ENCODE assay signal across 18 cellular contexts in the genomic region with DNA sequence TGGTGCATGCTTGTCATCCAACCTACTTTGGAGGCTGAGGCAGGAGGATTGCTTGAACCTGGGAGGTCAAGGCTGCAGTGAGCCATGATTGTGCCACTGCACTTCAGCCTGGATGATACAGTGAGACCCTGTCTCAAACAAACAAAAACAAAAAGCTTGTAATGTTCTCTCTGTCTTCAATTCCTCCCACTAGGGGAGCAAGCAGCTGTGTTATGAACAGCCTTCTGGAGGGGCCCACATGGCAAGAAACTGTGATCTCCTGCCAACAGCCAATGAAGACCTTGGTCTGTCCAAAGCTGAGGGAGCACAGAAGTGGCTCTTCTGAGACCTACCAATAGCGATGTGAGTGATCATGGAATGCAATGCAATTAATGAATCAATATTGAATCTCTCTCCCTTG.
DNase-seq lines count a peak whose midpoint lies in the region; ATAC-seq and TF ChIP-seq lines count a peak whose summit lies in the region.
"Had no signal": no experiment of that assay in that cellular context is flagged by ENCODE, and none has a peak within 500 bp of the region (broad histone marks: within the 10 kb centered on the region; RNA-seq: fewer than 3 reads in every experiment).

No MANE protein-coding gene starts in this region.

- H3K9me2 ChIP-seq in HCT116 (ENCODE audit: insufficient read depth): no peaks in the 10 kb centered on the region

- dilution Hi-C loops in mammary epithelial cell (cut with HindIII; ENCODE audit: low sequenced_read_pairs): no loop called here

- H3K36me3 Mint-ChIP-seq in WTC11: no peaks in the 10 kb centered on the region
- H3K36me3 Mint-ChIP-seq in stimulated activated memory B cell treated with anti-CD40 and anti-IgM and Interleukin-4, amounts not matched to agents 10 μg/mL and 1 μg/mL and 100 μg/mL, for 72 hours: no peaks in the 10 kb centered on the region
- H3K36me3 Mint-ChIP-seq in effector memory CD8-positive, alpha-beta T cell (ENCODE audit: insufficient read depth): no peaks in the 10 kb centered on the region
- H3K36me3 Mint-ChIP-seq: CD4-positive, CD25-positive, alpha-beta regulatory T cell; CD8-positive, alpha-beta T cell had no signal

- BruUV-seq in HCT116 (replicated peaks; lab: Mats Ljungman, UMichigan) (no TSS peak), mammary epithelial cell (replicated peaks; lab: Mats Ljungman, UMichigan) (no TSS peak)

- ATAC-seq in HCT116 (peak; percentile 52; the same call in 1 of the 2 replicates), WTC11 (peak; percentile 50; the same call in 1 of the 2 replicates), right lobe of liver (no peak)
- ATAC-seq in stimulated activated memory B cell treated with anti-CD40 and anti-IgM and Interleukin-4, amounts not matched to agents 10 μg/mL and 1 μg/mL and 100 μg/mL, for 72 hours: peak; percentile 24
- no peak for ATAC-seq in effector memory CD8-positive, alpha-beta T cell (replicated peaks)
- ATAC-seq: CD8-positive, alpha-beta T cell; GM12878 had no signal

- H3K9me3 ChIP-seq in HCT116 (ENCODE audit: control insufficient read depth in 1 of 2, insufficient read depth in 1 of 2, low read depth in 1 of 2, low read length in 2 of 2) (no peaks in the 10 kb centered on the region), esophagus muscularis mucosa (no peaks in the 10 kb centered on the region), mammary epithelial cell (replicated peaks; ENCODE audit: insufficient read depth, low read length) (no peaks in the 10 kb centered on the region), right lobe of liver (no peaks in the 10 kb centered on the region)
- H3K9me3 ChIP-seq: Caco-2 had no signal

- no peaks in the 10 kb centered on the region for H3K36me3 ChIP-seq in HCT116 (ENCODE audit: control insufficient read depth in 1 of 2, insufficient read depth in 2 of 2, low read length in 2 of 2)
- H3K36me3 ChIP-seq in esophagus muscularis mucosa: no peaks in the 10 kb centered on the region
- H3K36me3 ChIP-seq in mammary epithelial cell (ENCODE audit: insufficient read depth, low read length): no peaks in the 10 kb centered on the region
- no peaks in the 10 kb centered on the region for H3K36me3 ChIP-seq in H7 (replicated peaks; ENCODE audit: control insufficient read depth, insufficient read depth, low read length)
- no peaks in the 10 kb centered on the region for H3K36me3 ChIP-seq in right lobe of liver

- 89% methylated on average over 1 of the region's 1 CpG for WGBS in esophagus muscularis mucosa
- 50% methylated on average over 1 of the region's 1 CpG for WGBS in mammary epithelial cell (ENCODE audit: low coverage, missing lambda C conversion rate)
- 80% methylated on average over 1 of the region's 1 CpG for WGBS in right lobe of liver (ENCODE audit: insufficient coverage, low coverage, low lambda C conversion rate, missing lambda C conversion rate)

- H3K4me3 ChIP-seq in HCT116 (replicated peaks in 1 of 2; ENCODE audit: low read depth in 1 of 2, low read length in 2 of 2) (no peak overlapping the region), esophagus muscularis mucosa (no peak overlapping the region), mammary epithelial cell (replicated peaks in 1 of 3; ENCODE audit: insufficient read depth in 1 of 3, low read depth in 2 of 3, low read length in 3 of 3) (no peak overlapping the region), H7 (ENCODE audit: insufficient read depth, low read depth, low read length) (no peak overlapping the region), right lobe of liver (no peak overlapping the region)
- H3K4me3 ChIP-seq: GM12878 had no signal

- H2AFZ ChIP-seq in HCT116 (ENCODE audit: low read depth, low read length, poor library complexity, severe bottlenecking) (no peak overlapping the region), mammary epithelial cell (ENCODE audit: low read depth, low read length) (no peak overlapping the region)

- no peak overlapping the region for H3K27ac Mint-ChIP-seq in WTC11
- H3K27ac Mint-ChIP-seq in stimulated activated memory B cell treated with anti-CD40 and anti-IgM and Interleukin-4, amounts not matched to agents 10 μg/mL and 1 μg/mL and 100 μg/mL, for 72 hours: no peak overlapping the region
- H3K27ac Mint-ChIP-seq in effector memory CD8-positive, alpha-beta T cell: no peak overlapping the region
- H3K27ac Mint-ChIP-seq: CD4-positive, CD25-positive, alpha-beta regulatory T cell; CD8-positive, alpha-beta T cell had no signal

- H3K79me2 ChIP-seq in HCT116 (ENCODE audit: insufficient read depth, low read length) (no peaks in the 10 kb centered on the region), mammary epithelial cell (ENCODE audit: insufficient read depth, low read length) (no peaks in the 10 kb centered on the region)

- RAD21 ChIA-PET in HCT116 (lab: Charles Lee; ENCODE audit: low non-redundant PET in 1 of 2, low total read pairs in 2 of 2, uncharacterized antibody in 2 of 2, unreplicated experiment in 2 of 2): no interaction called here

- H3K4me1 Mint-ChIP-seq in WTC11: peaks cover 16% of the 10 kb centered on the region
- no peaks in the 10 kb centered on the region for H3K4me1 Mint-ChIP-seq in stimulated activated memory B cell treated with anti-CD40 and anti-IgM and Interleukin-4, amounts not matched to agents 10 μg/mL and 1 μg/mL and 100 μg/mL, for 72 hours
- no peaks in the 10 kb centered on the region for H3K4me1 Mint-ChIP-seq in effector memory CD8-positive, alpha-beta T cell (ENCODE audit: low read depth in 2 of 2)
- H3K4me1 Mint-ChIP-seq: CD4-positive, CD25-positive, alpha-beta regulatory T cell had no signal

- H3K9ac ChIP-seq in HCT116 (ENCODE audit: low read length) (no peak overlapping the region), mammary epithelial cell (ENCODE audit: insufficient read depth, low read length) (no peak overlapping the region)

- TF ChIP-seq RAD21 in HCT116 (IDR thresholded peaks at IDR 0.05; ENCODE audit: low read depth): no peak

- H3K27ac ChIP-seq in HCT116 (ENCODE audit: low read depth, low read length): no peak overlapping the region
- no peak overlapping the region for H3K27ac ChIP-seq in esophagus muscularis mucosa (replicated peaks in 1 of 4)
- no peak overlapping the region for H3K27ac ChIP-seq in mammary epithelial cell (ENCODE audit: insufficient read depth, low read depth, low read length)
- no peak overlapping the region for H3K27ac ChIP-seq in right lobe of liver

- no peaks in the 10 kb centered on the region for H3K4me1 ChIP-seq in HCT116 (ENCODE audit: control insufficient read depth in 1 of 2, insufficient read depth in 2 of 2, low read length in 2 of 2)
- H3K4me1 ChIP-seq in esophagus muscularis mucosa: no peaks in the 10 kb centered on the region
- no peaks in the 10 kb centered on the region for H3K4me1 ChIP-seq in mammary epithelial cell (ENCODE audit: insufficient read depth, low read length)
- no peaks in the 10 kb centered on the region for H3K4me1 ChIP-seq in right lobe of liver
- H3K4me1 ChIP-seq: Caco-2 had no signal

- no peak for TF ChIP-seq EP300 in esophagus muscularis mucosa (IDR thresholded peaks at IDR 0.05)

- no peaks in the 10 kb centered on the region for H3K27me3 Mint-ChIP-seq in WTC11 (ENCODE audit: low read depth)
- peaks cover 11% of the 10 kb centered on the region for H3K27me3 Mint-ChIP-seq in stimulated activated memory B cell treated with anti-CD40 and anti-IgM and Interleukin-4, amounts not matched to agents 10 μg/mL and 1 μg/mL and 100 μg/mL, for 72 hours
- H3K27me3 Mint-ChIP-seq in effector memory CD8-positive, alpha-beta T cell: peaks cover 16 to 20% of the 10 kb centered on the region in 2 donors
- H3K27me3 Mint-ChIP-seq: CD4-positive, CD25-positive, alpha-beta regulatory T cell had no signal

- in situ Hi-C loops in mammary epithelial cell (cut with MboI; ENCODE audit: low sequenced_read_pairs in 2 of 2): no loop called here

- TF ChIP-seq CTCF in HCT116 (IDR thresholded peaks at IDR 0.05 in 2 of 3, conservative IDR thresholded peaks at IDR 0.05 in 1 of 3; ENCODE audit: borderline replicate concordance in 1 of 3, insufficient read depth in 1 of 3, low read depth in 2 of 3, low read length in 2 of 3) (0 out of 6 replicates have a peak, but pooled peaks of 2 of the 3 experiments have one; percentile 20 to 21), WTC11 (IDR thresholded peaks at IDR 0.05) (no peak), esophagus muscularis mucosa (IDR thresholded peaks at IDR 0.05) (no peak), mammary epithelial cell (conservative IDR thresholded peaks at IDR 0.05 in 1 of 2, IDR thresholded peaks at IDR 0.05 in 1 of 2; ENCODE audit: extremely low read depth in 1 of 2, insufficient read depth in 1 of 2, low read depth in 1 of 2, low read length in 2 of 2) (no peak), right lobe of liver (IDR thresholded peaks at IDR 0.05) (no peak)

- H3K4me2 ChIP-seq in HCT116 (ENCODE audit: low read length) (no peak overlapping the region), mammary epithelial cell (ENCODE audit: insufficient read depth, low read depth, low read length) (no peak overlapping the region)

- H3K4me3 Mint-ChIP-seq in WTC11: no peak overlapping the region
- H3K4me3 Mint-ChIP-seq in stimulated activated memory B cell treated with anti-CD40 and anti-IgM and Interleukin-4, amounts not matched to agents 10 μg/mL and 1 μg/mL and 100 μg/mL, for 72 hours: no peak overlapping the region
- H3K4me3 Mint-ChIP-seq in effector memory CD8-positive, alpha-beta T cell: no peak overlapping the region
- H3K4me3 Mint-ChIP-seq: CD4-positive, CD25-positive, alpha-beta regulatory T cell; CD8-positive, alpha-beta T cell had no signal

- TF ChIP-seq POLR2A in HCT116 (IDR thresholded peaks at IDR 0.05; ENCODE audit: borderline replicate concordance, extremely low read depth, insufficient read depth, insufficient read length) (no peak), esophagus muscularis mucosa (IDR thresholded peaks at IDR 0.05; ENCODE audit: low read depth) (no peak), right lobe of liver (IDR thresholded peaks at IDR 0.05) (no peak)

- intact Hi-C loops in HCT116 (cut with micrococcal nuclease) (no loop called here), esophagus muscularis mucosa (cut with DNase I) (no loop called here), mammary epithelial cell (cut with micrococcal nuclease) (no loop called here), right lobe of liver (cut with DNase I) (no loop called here)

- no peaks in the 10 kb centered on the region for H4K20me1 ChIP-seq in HCT116 (ENCODE audit: insufficient read depth)
- no peaks in the 10 kb centered on the region for H4K20me1 ChIP-seq in mammary epithelial cell (ENCODE audit: insufficient read depth, low read length)

- peaks cover 46% of the 10 kb centered on the region for H3K27me3 ChIP-seq in HCT116 (ENCODE audit: insufficient read depth, low read length)
- H3K27me3 ChIP-seq in esophagus muscularis mucosa: no peaks in the 10 kb centered on the region
- peaks cover 5% of the 10 kb centered on the region for H3K27me3 ChIP-seq in mammary epithelial cell (ENCODE audit: insufficient read depth, low read length)
- no peaks in the 10 kb centered on the region for H3K27me3 ChIP-seq in H7 (ENCODE audit: control insufficient read depth, insufficient read depth, low read length)
- no peaks in the 10 kb centered on the region for H3K27me3 ChIP-seq in right lobe of liver

- DNase-seq in HCT116 (ENCODE audit: low read depth, low spot score) (no peak), WTC11 (ENCODE audit: low spot score) (no peak), esophagus muscularis mucosa (ENCODE audit: extremely low spot score) (peak; percentile 39), mammary epithelial cell (no peak), H7 (no peak), right lobe of liver (no peak)
- DNase-seq in effector memory CD8-positive, alpha-beta T cell: no peak
- DNase-seq: C1 segment of cervical spinal cord; Caco-2; CD4-positive, CD25-positive, alpha-beta regulatory T cell; CD8-positive, alpha-beta T cell; DMS153; DMS79; EL; GDM1; HCEC 1CT had no signal

- POLR2A ChIA-PET in HCT116 (lab: Charles Lee) (no interaction called here), WTC11 (lab: Charles Lee) (no interaction called here)

- peaks cover 14% of the 10 kb centered on the region for H3K9me3 Mint-ChIP-seq in WTC11
- peaks cover 6% of the 10 kb centered on the region for H3K9me3 Mint-ChIP-seq in stimulated activated memory B cell treated with anti-CD40 and anti-IgM and Interleukin-4, amounts not matched to agents 10 μg/mL and 1 μg/mL and 100 μg/mL, for 72 hours
- H3K9me3 Mint-ChIP-seq in effector memory CD8-positive, alpha-beta T cell: peaks cover 0 to 4% of the 10 kb centered on the region in 2 donors
- H3K9me3 Mint-ChIP-seq: CD8-positive, alpha-beta T cell had no signal

- CTCF ChIA-PET in HCT116 (lab: Charles Lee) (no interaction called here), WTC11 (lab: Charles Lee) (interaction anchor here (0.6 to 1.4 kb wide), 5 partner anchors 45 to 130 kb away, joined by 3 to 5 read pairs (median 4); no protein-coding TSS in a partner anchor), mammary epithelial cell (lab: Charles Lee; ENCODE audit: low non-redundant PET) (no interaction called here)

Comparison
In these comparisons a context has a peak if more than half of its experiments do, and no peak if none do; other contexts are left out.
1. ATAC-seq: peak in HCT116 (single experiment), WTC11 (single experiment) and stimulated activated memory B cell treated with anti-CD40 and anti-IgM and Interleukin-4, amounts not matched to agents 10 μg/mL and 1 μg/mL and 100 μg/mL, for 72 hours (single experiment); none in effector memory CD8-positive, alpha-beta T cell (single experiment) and right lobe of liver (0 of 4).
2. CTCF ChIP-seq: peak in HCT116 (2 of 3); none in WTC11 (single experiment), esophagus muscularis mucosa (0 of 3), mammary epithelial cell (0 of 2) and right lobe of liver (0 of 4).
3. Of the 4 proteins assayed by ChIP-seq in both WTC11 and HCT116: peak only in WTC11: none; only in HCT116: CTCF; in both: none; in neither: 3.